14 cellular contexts compared by ENCODE assay signal in the genomic region with DNA sequence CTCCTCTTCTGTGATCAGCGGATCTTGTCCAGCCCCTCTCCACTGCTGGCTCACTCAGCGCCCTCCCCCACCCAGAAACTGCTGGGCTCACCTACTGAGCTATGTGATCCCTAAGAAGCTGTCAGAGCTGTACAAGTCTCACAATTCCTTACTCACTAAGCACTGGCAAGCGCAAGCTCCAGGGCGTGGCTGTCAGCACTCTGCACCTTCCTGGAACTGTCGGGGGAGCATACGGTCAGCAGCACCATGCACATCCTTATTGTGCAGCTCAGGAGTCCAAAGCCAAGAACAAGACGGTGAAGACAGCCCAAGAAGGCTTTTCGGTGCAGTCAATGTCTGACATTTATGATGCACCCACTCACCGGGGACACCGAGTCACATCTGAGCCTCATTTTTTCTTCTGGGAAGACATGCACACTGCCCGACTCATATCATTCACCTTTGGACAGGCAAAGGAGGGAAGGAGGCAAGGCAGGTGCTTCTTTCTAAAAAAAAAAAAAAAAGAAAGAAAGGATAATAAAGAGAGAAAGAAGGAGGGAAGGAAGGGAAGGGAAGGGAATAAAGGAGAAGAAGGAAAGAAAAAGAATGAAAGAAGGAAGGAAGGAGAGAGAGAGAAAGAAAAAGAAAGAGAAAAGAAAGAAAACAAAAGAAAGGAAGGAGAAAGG. TPM values are rescaled to one million over a fixed set of nuclear protein-coding genes. Genes with fewer than 3 reads are reported as not detected.
DNase-seq lines count a peak whose midpoint lies in the region; ATAC-seq and TF ChIP-seq lines count a peak whose summit lies in the region.
"Had no signal": no experiment of that assay in that cellular context is flagged by ENCODE, and none has a peak within 500 bp of the region (broad histone marks: within the 10 kb centered on the region; RNA-seq: fewer than 3 reads in every experiment).

No MANE protein-coding gene starts in this region.

- H3K9me3 ChIP-seq in HEK293 (ENCODE audit: control insufficient read depth, insufficient read depth, low read depth, low read length) (no peaks in the 10 kb centered on the region), breast epithelium (no peaks in the 10 kb centered on the region), left lung (no peaks in the 10 kb centered on the region)
- H3K9me3 ChIP-seq: BLaER1, SJSA1 had no signal

- H3K4me3 ChIP-seq in HEK293 (ENCODE audit: low read depth, low read length) (no peak overlapping the region), breast epithelium (no peak overlapping the region), left lung (no peak overlapping the region), skin epidermis (no peak overlapping the region)
- H3K4me3 ChIP-seq: BLaER1, SJSA1 had no signal

- POLR2A ChIA-PET in HEK293 (lab: Yijun Ruan, JAX) = no interaction called here

- TF ChIP-seq CTCF in HEK293 (tag by site-specific recombination; IDR thresholded peaks at IDR 0.05) (no peak), breast epithelium (IDR thresholded peaks at IDR 0.05) (no peak), left lung (IDR thresholded peaks at IDR 0.05) (no peak)

- CTCF ChIA-PET in HEK293 (lab: Yijun Ruan, JAX) = no interaction called here

- H3K27ac ChIP-seq in HEK293 (ENCODE audit: extremely low read depth, low read depth, low read length) = no peak overlapping the region
- peak overlapping the region; percentile 76 to 80 for H3K27ac ChIP-seq in breast epithelium
- no peak overlapping the region for H3K27ac ChIP-seq in left lung
- H3K27ac ChIP-seq in skin epidermis = peak overlapping the region in 15 of 21 experiments; percentile 6 to 67 (median 37)
- H3K27ac ChIP-seq: BLaER1, SJSA1 had no signal

- H3K27me3 ChIP-seq in breast epithelium (no peaks in the 10 kb centered on the region), left lung (no peaks in the 10 kb centered on the region)
- H3K27me3 ChIP-seq: BLaER1, SJSA1 had no signal

- ATAC-seq in left lung (peak; percentile 79), GM19351 (IDR thresholded peaks at IDR 0.05; ENCODE audit: unreplicated experiment) (no peak), GM21381 (IDR thresholded peaks at IDR 0.05; ENCODE audit: unreplicated experiment) (no peak)
- ATAC-seq: stimulated activated naive CD8-positive, alpha-beta T cell treated with anti-CD3 and anti-CD28 coated beads, Interleukin-15, Interleukin-2, amounts not matched to agents 100 U/mL and 50 U/mL, for 24 hours had no signal

- H3K36me3 ChIP-seq in HEK293 (ENCODE audit: control insufficient read depth in 2 of 2, insufficient read depth in 1 of 2, low read length in 2 of 2) = no peaks in the 10 kb centered on the region
- H3K36me3 ChIP-seq in breast epithelium = no peaks in the 10 kb centered on the region
- no peaks in the 10 kb centered on the region for H3K36me3 ChIP-seq in left lung
- H3K36me3 ChIP-seq: BLaER1, SJSA1 had no signal

- DNase-seq in breast epithelium (ENCODE audit: low spot score in 2 of 2) = peak in 1 of 2 donors; percentile 56
- no peak for DNase-seq in left lung
- no peak for DNase-seq in dedifferentiated amniotic fluid mesenchymal stem cell (ENCODE audit: extremely low spot score)
- DNase-seq in hippocampal formation (lab: John Stamatoyannopoulos, UW) = no peak
- DNase-seq: activated naive CD4-positive, alpha-beta T cell treated with Interleukin-2 at 50 U/mL for 16 hours; HCEC 1CT; NCI-H1092; stimulated activated naive CD8-positive, alpha-beta T cell treated with anti-CD3 and anti-CD28 coated beads, Interleukin-15, Interleukin-2, amounts not matched to agents 100 U/mL and 50 U/mL, for 24 hours had no signal

- no peak for TF ChIP-seq POLR2A in breast epithelium (IDR thresholded peaks at IDR 0.05)

- intact Hi-C loops in breast epithelium (cut with DNase I; ENCODE audit: low total_unique reads) = no loop called here
- intact Hi-C loops in left lung (cut with DNase I) = no loop called here

- H3K4me1 ChIP-seq in HEK293 (ENCODE audit: control insufficient read depth, insufficient read depth, low read length) (peaks cover 8% of the 10 kb centered on the region), breast epithelium (no peaks in the 10 kb centered on the region), left lung (no peaks in the 10 kb centered on the region)

TF ChIP-seq in HEK293, 187 proteins besides CTCF, POLR2A, EP300 and RAD21:
- TF ChIP-seq, protein P1, sequence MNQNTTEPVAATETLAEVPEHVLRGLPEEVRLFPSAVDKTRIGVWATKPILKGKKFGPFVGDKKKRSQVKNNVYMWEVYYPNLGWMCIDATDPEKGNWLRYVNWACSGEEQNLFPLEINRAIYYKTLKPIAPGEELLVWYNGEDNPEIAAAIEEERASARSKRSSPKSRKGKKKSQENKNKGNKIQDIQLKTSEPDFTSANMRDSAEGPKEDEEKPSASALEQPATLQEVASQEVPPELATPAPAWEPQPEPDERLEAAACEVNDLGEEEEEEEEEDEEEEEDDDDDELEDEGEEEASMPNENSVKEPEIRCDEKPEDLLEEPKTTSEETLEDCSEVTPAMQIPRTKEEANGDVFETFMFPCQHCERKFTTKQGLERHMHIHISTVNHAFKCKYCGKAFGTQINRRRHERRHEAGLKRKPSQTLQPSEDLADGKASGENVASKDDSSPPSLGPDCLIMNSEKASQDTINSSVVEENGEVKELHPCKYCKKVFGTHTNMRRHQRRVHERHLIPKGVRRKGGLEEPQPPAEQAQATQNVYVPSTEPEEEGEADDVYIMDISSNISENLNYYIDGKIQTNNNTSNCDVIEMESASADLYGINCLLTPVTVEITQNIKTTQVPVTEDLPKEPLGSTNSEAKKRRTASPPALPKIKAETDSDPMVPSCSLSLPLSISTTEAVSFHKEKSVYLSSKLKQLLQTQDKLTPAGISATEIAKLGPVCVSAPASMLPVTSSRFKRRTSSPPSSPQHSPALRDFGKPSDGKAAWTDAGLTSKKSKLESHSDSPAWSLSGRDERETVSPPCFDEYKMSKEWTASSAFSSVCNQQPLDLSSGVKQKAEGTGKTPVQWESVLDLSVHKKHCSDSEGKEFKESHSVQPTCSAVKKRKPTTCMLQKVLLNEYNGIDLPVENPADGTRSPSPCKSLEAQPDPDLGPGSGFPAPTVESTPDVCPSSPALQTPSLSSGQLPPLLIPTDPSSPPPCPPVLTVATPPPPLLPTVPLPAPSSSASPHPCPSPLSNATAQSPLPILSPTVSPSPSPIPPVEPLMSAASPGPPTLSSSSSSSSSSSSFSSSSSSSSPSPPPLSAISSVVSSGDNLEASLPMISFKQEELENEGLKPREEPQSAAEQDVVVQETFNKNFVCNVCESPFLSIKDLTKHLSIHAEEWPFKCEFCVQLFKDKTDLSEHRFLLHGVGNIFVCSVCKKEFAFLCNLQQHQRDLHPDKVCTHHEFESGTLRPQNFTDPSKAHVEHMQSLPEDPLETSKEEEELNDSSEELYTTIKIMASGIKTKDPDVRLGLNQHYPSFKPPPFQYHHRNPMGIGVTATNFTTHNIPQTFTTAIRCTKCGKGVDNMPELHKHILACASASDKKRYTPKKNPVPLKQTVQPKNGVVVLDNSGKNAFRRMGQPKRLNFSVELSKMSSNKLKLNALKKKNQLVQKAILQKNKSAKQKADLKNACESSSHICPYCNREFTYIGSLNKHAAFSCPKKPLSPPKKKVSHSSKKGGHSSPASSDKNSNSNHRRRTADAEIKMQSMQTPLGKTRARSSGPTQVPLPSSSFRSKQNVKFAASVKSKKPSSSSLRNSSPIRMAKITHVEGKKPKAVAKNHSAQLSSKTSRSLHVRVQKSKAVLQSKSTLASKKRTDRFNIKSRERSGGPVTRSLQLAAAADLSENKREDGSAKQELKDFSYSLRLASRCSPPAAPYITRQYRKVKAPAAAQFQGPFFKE (tag by site-specific recombination; IDR thresholded peaks at IDR 0.05; ENCODE audit: borderline replicate concordance) = no peak
- TF ChIP-seq PRDM1 (tag by site-specific recombination; IDR thresholded peaks at IDR 0.05) = peak; percentile 56

RNA-seq across cellular contexts. Expression of a gene that starts 56.3 kb away (rescaled TPM):
- total RNA-seq in breast epithelium = 10 to 100 TPM; 37.9 to 61.8 (median 42.9) TPM
- 10 to 100 TPM; 12.9 to 19.6 TPM for total RNA-seq in left lung

Comparison
In these comparisons a context has a peak if more than half of its experiments do, and no peak if none do; other contexts are left out.
1. H3K27ac ChIP-seq: peak in breast epithelium (2 of 2) and skin epidermis (15 of 21); none in HEK293 (single experiment) and left lung (0 of 2).